In the genomic region with DNA sequence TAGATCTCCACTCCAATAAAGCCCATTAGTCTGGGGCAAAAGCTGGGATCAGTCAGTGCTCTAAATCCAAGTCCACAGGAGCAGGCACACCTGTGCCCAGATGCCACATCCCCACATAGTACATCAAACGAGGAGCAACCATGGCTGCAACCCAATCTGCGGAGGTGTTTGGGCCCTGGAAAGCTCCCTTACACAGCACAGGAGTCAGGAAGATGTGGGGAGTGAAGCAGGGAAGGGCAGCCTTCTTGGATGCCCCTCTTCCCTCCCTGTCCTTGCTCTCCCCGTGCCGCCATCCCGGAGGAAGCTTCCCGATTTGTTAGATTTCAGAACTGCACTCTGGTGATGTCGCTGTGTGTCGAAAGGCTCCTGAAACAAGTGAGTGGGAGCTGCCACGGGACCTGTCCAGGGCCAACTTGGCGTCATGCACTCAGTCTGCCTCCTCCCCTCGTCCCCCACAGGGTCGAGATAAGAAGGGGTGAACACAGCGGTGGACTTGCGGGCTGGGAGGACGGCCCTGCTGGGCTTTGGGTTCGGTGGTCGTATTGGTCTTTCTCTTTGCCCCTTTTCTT, we compare ENCODE assay signal across 19 cellular contexts.
"Had no signal": no experiment of that assay in that cellular context is flagged by ENCODE, and none has a peak within 500 bp of the region (broad histone marks: within the 10 kb centered on the region; RNA-seq: fewer than 3 reads in every experiment).

No MANE protein-coding gene starts in this region.

- ATAC-seq: mucosa of descending colon; stimulated activated naive CD8-positive, alpha-beta T cell treated with anti-CD3 and anti-CD28 coated beads, Interleukin-15, amount 100 ng/mL, for 72 hours had no signal

- H3K9me3 Mint-ChIP-seq: activated B cell treated with CpG ODN at 0.5 μM for 24 hours; activated CD4-positive, alpha-beta T cell treated with anti-CD3 and anti-CD28 coated beads, Interleukin-2, amount 10 ng/mL, durations not matched to agents 24 days and 14 days; activated naive CD4-positive, alpha-beta T cell treated with anti-CD3 and anti-CD28 coated beads, Interleukin-2, amount 10 ng/mL, durations not matched to agents 7 days and 5 days; activated T-helper 2 cell treated with anti-CD3 and anti-CD28 coated beads, Interferon-gamma antibody, Interleukin-2, Interleukin-4, amounts not matched to agents 10 μg/mL and 5 μg/mL and 100 μg/mL, durations not matched to agents 14 hours and 24 hours and 36 hours; T-helper 2 cell treated with Interferon-gamma antibody and Interleukin-4, amounts not matched to agents 5 μg/mL and 100 μg/mL, for 36 hours had no signal

- H3K4me3 Mint-ChIP-seq: activated B cell treated with CpG ODN at 0.5 μM for 24 hours; activated CD4-positive, alpha-beta T cell treated with anti-CD3 and anti-CD28 coated beads, Interleukin-2, amount 10 ng/mL, durations not matched to agents 24 days and 14 days; activated naive CD4-positive, alpha-beta T cell treated with anti-CD3 and anti-CD28 coated beads, Interleukin-2, amount 10 ng/mL, durations not matched to agents 7 days and 5 days; naive thymus-derived CD4-positive, alpha-beta T cell; stimulated activated naive CD8-positive, alpha-beta T cell treated with anti-CD3 and anti-CD28 coated beads, Interleukin-15, amount 100 ng/mL, for 72 hours; T-helper 2 cell treated with Interferon-gamma antibody and Interleukin-4, amounts not matched to agents 5 μg/mL and 100 μg/mL, for 36 hours had no signal

- H3K27ac ChIP-seq: esophagus squamous epithelium, right lobe of liver had no signal

- H3K4me3 ChIP-seq: esophagus squamous epithelium, mucosa of descending colon, right lobe of liver, smooth muscle cell had no signal

- H3K27me3 Mint-ChIP-seq: activated B cell treated with CpG ODN at 0.5 μM for 24 hours; activated CD4-positive, alpha-beta T cell treated with anti-CD3 and anti-CD28 coated beads, Interleukin-2, amount 10 ng/mL, durations not matched to agents 24 days and 14 days; activated naive CD4-positive, alpha-beta T cell treated with anti-CD3 and anti-CD28 coated beads, Interleukin-2, amount 10 ng/mL, durations not matched to agents 7 days and 5 days; stimulated activated naive CD8-positive, alpha-beta T cell treated with anti-CD3 and anti-CD28 coated beads, Interleukin-15, amount 100 ng/mL, for 72 hours had no signal

- H3K36me3 Mint-ChIP-seq: activated naive CD4-positive, alpha-beta T cell treated with anti-CD3 and anti-CD28 coated beads, Interleukin-2, amount 10 ng/mL, durations not matched to agents 7 days and 5 days; naive thymus-derived CD4-positive, alpha-beta T cell had no signal

- H3K4me1 ChIP-seq: esophagus squamous epithelium, right lobe of liver had no signal

- H3K9me3 ChIP-seq: esophagus squamous epithelium, mucosa of descending colon, right lobe of liver had no signal

- DNase-seq: activated B cell treated with CpG ODN at 0.5 μM for 24 hours; activated CD4-positive, alpha-beta T cell treated with anti-CD3 and anti-CD28 coated beads, Interleukin-2, amount 10 ng/mL, durations not matched to agents 24 days and 14 days; activated naive CD4-positive, alpha-beta T cell treated with anti-CD3 and anti-CD28 coated beads, Interleukin-2, amount 10 ng/mL, durations not matched to agents 7 days and 5 days; activated T-cell treated with anti-CD3 and anti-CD28 coated beads, Interleukin-2, amount 50 U/mL, for 1 hour; esophagus squamous epithelium; foreskin fibroblast; glutamatergic neuron; left cardiac atrium; mammary epithelial cell; mucosa of descending colon; naive thymus-derived CD4-positive, alpha-beta T cell; nucleus accumbens; right lobe of liver; stimulated activated naive CD8-positive, alpha-beta T cell treated with anti-CD3 and anti-CD28 coated beads, Interleukin-15, amount 100 ng/mL, for 72 hours; SW 1271 had no signal

- H3K4me1 Mint-ChIP-seq: activated B cell treated with CpG ODN at 0.5 μM for 24 hours; activated CD4-positive, alpha-beta T cell treated with anti-CD3 and anti-CD28 coated beads, Interleukin-2, amount 10 ng/mL, durations not matched to agents 24 days and 14 days; activated naive CD4-positive, alpha-beta T cell treated with anti-CD3 and anti-CD28 coated beads, Interleukin-2, amount 10 ng/mL, durations not matched to agents 7 days and 5 days had no signal

- H3K27ac Mint-ChIP-seq: activated B cell treated with CpG ODN at 0.5 μM for 24 hours; activated CD4-positive, alpha-beta T cell treated with anti-CD3 and anti-CD28 coated beads, Interleukin-2, amount 10 ng/mL, durations not matched to agents 24 days and 14 days; activated naive CD4-positive, alpha-beta T cell treated with anti-CD3 and anti-CD28 coated beads, Interleukin-2, amount 10 ng/mL, durations not matched to agents 7 days and 5 days; activated T-helper 2 cell treated with anti-CD3 and anti-CD28 coated beads, Interferon-gamma antibody, Interleukin-2, Interleukin-4, amounts not matched to agents 10 μg/mL and 5 μg/mL and 100 μg/mL, durations not matched to agents 14 hours and 24 hours and 36 hours; naive thymus-derived CD4-positive, alpha-beta T cell; progenitor cell of endocrine pancreas; T-helper 2 cell treated with Interferon-gamma antibody and Interleukin-4, amounts not matched to agents 5 μg/mL and 100 μg/mL, for 36 hours had no signal

- H3K36me3 ChIP-seq: esophagus squamous epithelium, right lobe of liver had no signal

- H3K27me3 ChIP-seq: esophagus squamous epithelium, right lobe of liver had no signal
